Comparison of ENCODE assay signal across 28 cellular contexts in the genomic region with DNA sequence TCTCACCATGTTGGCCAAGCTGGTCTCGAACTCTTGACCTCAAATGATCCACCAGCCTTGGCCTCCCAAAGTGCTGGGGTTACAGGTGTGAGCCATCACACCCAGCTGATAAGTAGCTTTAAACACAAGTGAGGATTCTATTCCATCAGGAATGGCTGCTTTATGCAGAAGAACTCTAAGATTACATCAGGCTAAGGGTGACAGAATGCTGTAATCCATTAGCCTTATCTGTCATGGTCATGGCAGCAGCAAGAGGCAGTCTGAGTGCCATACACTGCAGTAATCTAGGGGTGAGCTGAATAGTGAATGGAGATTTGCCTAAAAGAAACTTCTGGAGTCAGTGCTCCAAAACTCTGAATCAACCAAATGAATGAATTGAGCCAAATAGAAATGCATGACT. TPM values are rescaled to one million over a fixed set of nuclear protein-coding genes. Genes with fewer than 3 reads are reported as not detected.
DNase-seq lines count a peak whose midpoint lies in the region; ATAC-seq and TF ChIP-seq lines count a peak whose summit lies in the region.
"Had no signal": no experiment of that assay in that cellular context is flagged by ENCODE, and none has a peak within 500 bp of the region (broad histone marks: within the 10 kb centered on the region; RNA-seq: fewer than 3 reads in every experiment).

No MANE protein-coding gene starts in this region.

- no peaks in the 10 kb centered on the region for H3K9me3 ChIP-seq in OCI-LY1 (ENCODE audit: low read length)
- H3K9me3 ChIP-seq: ascending aorta, upper lobe of right lung had no signal

- peaks cover 16% of the 10 kb centered on the region for H3K36me3 Mint-ChIP-seq in T-helper 1 cell treated with Interleukin-12 subunit alpha and Interleukin-12 subunit beta and Interleukin-4 antibody, amounts not matched to agents 30 μg/mL and 1 μg/mL, for 36 hours (ENCODE audit: low read depth)
- peaks cover 42% of the 10 kb centered on the region for H3K36me3 Mint-ChIP-seq in activated naive CD8-positive, alpha-beta T cell treated with anti-CD3 and anti-CD28 coated beads for 36 hours
- H3K36me3 Mint-ChIP-seq: memory B cell, naive B cell had no signal

- peaks cover 94% of the 10 kb centered on the region for H3K4me1 ChIP-seq in OCI-LY1 (ENCODE audit: insufficient read depth, low read length, severe bottlenecking)

- peak overlapping the region; percentile 93 for H3K27ac ChIP-seq in OCI-LY1 (ENCODE audit: low read depth, low read length, poor library complexity, severe bottlenecking)
- H3K27ac ChIP-seq: ascending aorta, upper lobe of right lung had no signal

- H3K4me1 Mint-ChIP-seq in T-helper 1 cell treated with Interleukin-12 subunit alpha and Interleukin-12 subunit beta and Interleukin-4 antibody, amounts not matched to agents 30 μg/mL and 1 μg/mL, for 36 hours (ENCODE audit: low read depth) = peaks cover 53% of the 10 kb centered on the region
- peaks cover 80% of the 10 kb centered on the region for H3K4me1 Mint-ChIP-seq in activated naive CD8-positive, alpha-beta T cell treated with anti-CD3 and anti-CD28 coated beads for 36 hours
- H3K4me1 Mint-ChIP-seq: memory B cell had no signal

- H3K27ac Mint-ChIP-seq in T-helper 1 cell treated with Interleukin-12 subunit alpha and Interleukin-12 subunit beta and Interleukin-4 antibody, amounts not matched to agents 30 μg/mL and 1 μg/mL, for 36 hours = peak overlapping the region; percentile 27
- H3K27ac Mint-ChIP-seq in activated naive CD8-positive, alpha-beta T cell treated with anti-CD3 and anti-CD28 coated beads for 36 hours = peak overlapping the region; percentile 77
- H3K27ac Mint-ChIP-seq: memory B cell, naive B cell had no signal

- peaks cover 3% of the 10 kb centered on the region for H3K9me3 Mint-ChIP-seq in T-helper 1 cell treated with Interleukin-12 subunit alpha and Interleukin-12 subunit beta and Interleukin-4 antibody, amounts not matched to agents 30 μg/mL and 1 μg/mL, for 36 hours
- H3K9me3 Mint-ChIP-seq in activated naive CD8-positive, alpha-beta T cell treated with anti-CD3 and anti-CD28 coated beads for 36 hours = peaks cover 10% of the 10 kb centered on the region
- H3K9me3 Mint-ChIP-seq: memory B cell, naive B cell had no signal

- H3K9me2 ChIP-seq in OCI-LY1 (ENCODE audit: low read depth, low read length) = no peaks in the 10 kb centered on the region

- no peak for ATAC-seq in GM19324 (IDR thresholded peaks at IDR 0.05; ENCODE audit: low FRiP score, unreplicated experiment)
- ATAC-seq: left colon, upper lobe of right lung had no signal

- no peaks in the 10 kb centered on the region for H3K27me3 ChIP-seq in OCI-LY1 (ENCODE audit: insufficient read depth, low read length)
- H3K27me3 ChIP-seq: ascending aorta, upper lobe of right lung had no signal

- H2AFZ ChIP-seq in OCI-LY1 (ENCODE audit: low read length) = no peak overlapping the region

- no peaks in the 10 kb centered on the region for H3K27me3 Mint-ChIP-seq in T-helper 1 cell treated with Interleukin-12 subunit alpha and Interleukin-12 subunit beta and Interleukin-4 antibody, amounts not matched to agents 30 μg/mL and 1 μg/mL, for 36 hours (ENCODE audit: low read depth)
- H3K27me3 Mint-ChIP-seq in activated naive CD8-positive, alpha-beta T cell treated with anti-CD3 and anti-CD28 coated beads for 36 hours = no peaks in the 10 kb centered on the region
- H3K27me3 Mint-ChIP-seq: naive B cell had no signal

- H4K20me1 ChIP-seq in OCI-LY1 (ENCODE audit: insufficient read depth, low read length) = no peaks in the 10 kb centered on the region

- H3K4me2 ChIP-seq in OCI-LY1 (ENCODE audit: low read length) = no peak overlapping the region

- H3K36me3 ChIP-seq in OCI-LY1 (ENCODE audit: insufficient read depth, low read length) = no peaks in the 10 kb centered on the region
- H3K36me3 ChIP-seq: ascending aorta, upper lobe of right lung had no signal

- no peak for DNase-seq in T-helper 1 cell
- no peak for DNase-seq in activated naive CD8-positive, alpha-beta T cell treated with anti-CD3 and anti-CD28 coated beads for 36 hours
- peak; percentile 45 for DNase-seq in kidney tubule cell (ENCODE audit: low spot score)
- no peak for DNase-seq in activated gamma-delta T cell treated with Interleukin-2 at 50 U/mL for 16 hours
- DNase-seq in ureter (ENCODE audit: low spot score) = no peak
- DNase-seq: 8988T; activated CD4-positive, CD25-positive, alpha-beta regulatory T cell treated with anti-CD3 and anti-CD28 coated beads, Interleukin-2, amount 50 U/mL, for 72 hours; activated naive CD4-positive, alpha-beta T cell treated with anti-CD3 and anti-CD28 coated beads, Interleukin-2, amount 50 U/mL, for 16 hours; activated T-cell treated with anti-CD3 and anti-CD28 coated beads, Interleukin-2, amount 50 U/mL, for 48 hours; AML-193; DMS79; GOT3; KG1; left colon; naive B cell; NCI-H1694; NCI-H2171; occipital lobe; Right ventricle myocardium superior; stimulated activated CD8-positive, alpha-beta memory T cell treated with anti-CD3 and anti-CD28 coated beads, Interleukin-4, amount 100 ng/mL, for 48 hours; SW 1271; upper lobe of right lung had no signal

- no peaks in the 10 kb centered on the region for H3K79me2 ChIP-seq in OCI-LY1 (ENCODE audit: insufficient read depth, low read length)

- H3K4me3 Mint-ChIP-seq in T-helper 1 cell treated with Interleukin-12 subunit alpha and Interleukin-12 subunit beta and Interleukin-4 antibody, amounts not matched to agents 30 μg/mL and 1 μg/mL, for 36 hours = no peak overlapping the region
- no peak overlapping the region for H3K4me3 Mint-ChIP-seq in activated naive CD8-positive, alpha-beta T cell treated with anti-CD3 and anti-CD28 coated beads for 36 hours
- H3K4me3 Mint-ChIP-seq: memory B cell, naive B cell had no signal

- TF ChIP-seq CTCF in OCI-LY1 (IDR thresholded peaks at IDR 0.05; ENCODE audit: low read length) = no peak

- no peak overlapping the region for H3K4me3 ChIP-seq in OCI-LY1 (ENCODE audit: low read depth, low read length, poor library complexity, severe bottlenecking)
- H3K4me3 ChIP-seq: ascending aorta, upper lobe of right lung had no signal

- no peaks in the 10 kb centered on the region for H3F3A ChIP-seq in OCI-LY1 (ENCODE audit: insufficient read depth, low read length)

- no peak overlapping the region for H3K9ac ChIP-seq in OCI-LY1 (ENCODE audit: low read length)

RNA-seq across cellular contexts. Expression of a gene that starts 39.5 kb away (rescaled TPM):
- total RNA-seq in activated naive CD8-positive, alpha-beta T cell treated with anti-CD3 and anti-CD28 coated beads for 36 hours = 1 to 10 TPM; 1.5 to 1.8 TPM
- 10.5 TPM for total RNA-seq in ureter
- total RNA-seq: ascending aorta, HT-29 had no signal
